13 cellular contexts compared by ENCODE assay signal in genomic region chr3:178455264-178455663, GRCh38.
DNase-seq lines count a peak whose midpoint lies in the region; ATAC-seq and TF ChIP-seq lines count a peak whose summit lies in the region.
"Had no signal": no experiment of that assay in that cellular context is flagged by ENCODE, and none has a peak within 500 bp of the region (broad histone marks: within the 10 kb centered on the region; RNA-seq: fewer than 3 reads in every experiment).

No MANE protein-coding gene starts in this region.

- no peaks in the 10 kb centered on the region for H3K9me3 ChIP-seq in heart left ventricle
- no peaks in the 10 kb centered on the region for H3K9me3 ChIP-seq in right cardiac atrium (ENCODE audit: control insufficient read depth, low read length)
- no peaks in the 10 kb centered on the region for H3K9me3 ChIP-seq in skeletal muscle tissue (ENCODE audit: control insufficient read depth in 3 of 3, low read length in 3 of 3)

- H3K27ac ChIP-seq in heart left ventricle (peak overlapping the region in 9 of 12 donors; percentile 5 to 76 (median 59)), right cardiac atrium (ENCODE audit: low read length) (no peak overlapping the region), foreskin keratinocyte (no peak overlapping the region), skeletal muscle tissue (ENCODE audit: low read depth, low read length) (peak overlapping the region; percentile 17)
- H3K27ac ChIP-seq: PC-9 had no signal

- intact Hi-C loops in heart left ventricle (cut with DNase I) = loop anchor here in 3 of 10 donors (10.0 kb wide), 3 partner anchors 80 to 220 kb away; partner anchors contain the start of gene KCNMB2 (in 1 of the 3)
- intact Hi-C loops in right cardiac atrium (cut with DNase I) = no loop called here

- WGBS in heart left ventricle, 4 donors = 38 to 59% (median 41%) methylated on average over 1 of the region's 1 CpG
- 39% methylated on average over 1 of the region's 1 CpG for WGBS in right cardiac atrium

- no peak for TF ChIP-seq CTCF in heart left ventricle (IDR thresholded peaks at IDR 0.05)
- no peak for TF ChIP-seq CTCF in astrocyte of the cerebellum (IDR thresholded peaks at IDR 0.05; ENCODE audit: low read depth, low read length, missing control alignments)
- no peak for TF ChIP-seq CTCF in foreskin keratinocyte (conservative IDR thresholded peaks at IDR 0.05)

- H3K36me3 ChIP-seq in heart left ventricle (no peaks in the 10 kb centered on the region), skeletal muscle tissue (ENCODE audit: control insufficient read depth in 3 of 3, insufficient read depth in 3 of 3, low read length in 3 of 3) (no peaks in the 10 kb centered on the region)

- H3K4me3 ChIP-seq in heart left ventricle (no peak overlapping the region), right cardiac atrium (ENCODE audit: low read length) (no peak overlapping the region), astrocyte of the cerebellum (ENCODE audit: low read depth, low read length) (no peak overlapping the region), skeletal muscle tissue (ENCODE audit: low read length in 3 of 3) (no peak overlapping the region)
- H3K4me3 ChIP-seq: PC-9 had no signal

- in situ Hi-C loops in astrocyte of the cerebellum (cut with HindIII; ENCODE audit: low sequenced_read_pairs) = no loop called here

- ATAC-seq in heart left ventricle (peak in 2 of 4 donors; percentile 5 to 11), right cardiac atrium (no peak), foreskin keratinocyte (peak; percentile 62), HG03097 (IDR thresholded peaks at IDR 0.05; ENCODE audit: low FRiP score, unreplicated experiment) (no peak)

- DNase-seq in heart left ventricle (no peak), right cardiac atrium (no peak), astrocyte of the cerebellum (ENCODE audit: low read depth) (peak; percentile 55), foreskin keratinocyte (peak in 1 of 2 donors; percentile 24), ecto neural progenitor cell (ENCODE audit: low spot score) (no peak), SIG-M5 (lab: John Stamatoyannopoulos, UW) (no peak)
- DNase-seq: COR-L47, NCI-H1436 treated with DMSO at 0.1 percent for 48 hours, NCI-H2081 treated with DMSO at 0.1 percent for 48 hours, NCI-H526 treated with DMSO at 0.1 percent for 48 hours, PC-9 had no signal

- TF ChIP-seq POLR2A in heart left ventricle (IDR thresholded peaks at IDR 0.05) = no peak

- H3K27me3 ChIP-seq in heart left ventricle (no peaks in the 10 kb centered on the region), right cardiac atrium (ENCODE audit: control insufficient read depth, insufficient read depth) (no peaks in the 10 kb centered on the region), foreskin keratinocyte (no peaks in the 10 kb centered on the region), skeletal muscle tissue (ENCODE audit: control insufficient read depth in 3 of 3, insufficient read depth in 3 of 3, low read length in 3 of 3) (no peaks in the 10 kb centered on the region)

- H3K9ac ChIP-seq in skeletal muscle tissue (ENCODE audit: low read depth in 1 of 3, low read length in 3 of 3) = no peak overlapping the region

- H3K4me1 ChIP-seq in heart left ventricle (peaks cover 0 to 32% (median 16%) of the 10 kb centered on the region in 12 donors), right cardiac atrium (ENCODE audit: control insufficient read depth, insufficient read depth, low read length) (no peaks in the 10 kb centered on the region), foreskin keratinocyte (peaks cover 14% of the 10 kb centered on the region), skeletal muscle tissue (ENCODE audit: control insufficient read depth in 3 of 3, insufficient read depth in 3 of 3, low read length in 3 of 3) (peaks cover 3 to 6% (median 5%) of the 10 kb centered on the region in 3 donors)

Comparison
In these comparisons a context has a peak if more than half of its experiments do, and no peak if none do; other contexts are left out.
1. H3K27ac ChIP-seq: peak in heart left ventricle (9 of 12) and skeletal muscle tissue (single experiment); none in right cardiac atrium (single experiment) and foreskin keratinocyte (single experiment).